Comparison of ENCODE assay signal across 8 cellular contexts in the genomic region with DNA sequence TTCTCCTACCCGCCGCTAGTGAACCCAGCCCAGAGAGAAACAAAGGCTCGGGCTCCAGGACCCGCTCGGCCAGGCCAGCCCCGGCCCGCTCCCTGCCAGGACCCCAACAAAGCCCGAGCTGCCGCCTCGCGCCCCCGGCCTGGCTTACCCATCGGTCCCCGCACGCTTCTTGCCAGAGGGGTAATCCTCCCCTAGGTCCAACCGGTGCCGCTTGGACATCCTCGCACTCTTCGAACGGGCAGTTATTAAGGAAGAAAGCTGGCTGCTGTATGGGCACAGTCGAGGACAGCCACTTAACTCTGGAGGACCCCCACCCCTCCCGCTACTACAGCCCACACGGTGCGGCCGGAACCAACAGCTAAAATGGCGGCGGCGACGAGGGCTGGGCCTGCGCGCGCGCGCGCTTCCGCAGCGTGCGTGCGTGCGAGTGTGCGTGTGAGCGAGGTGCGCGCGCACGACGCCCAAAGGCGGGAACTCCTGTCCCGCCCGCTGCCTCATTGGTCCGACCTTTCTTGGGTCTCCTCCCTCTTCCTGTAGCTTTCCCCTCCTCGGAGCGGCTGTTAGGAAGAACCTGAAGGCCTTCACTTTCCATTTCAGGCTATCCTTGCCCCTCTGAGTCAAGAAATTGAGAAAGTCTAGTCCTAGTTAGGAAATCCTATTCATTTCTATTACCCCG. TPM values are rescaled to one million over a fixed set of nuclear protein-coding genes. Genes with fewer than 3 reads are reported as not detected.
A peak's percentile ranks its signal among the peaks of the same experiment; 100 is the strongest.
DNase-seq lines count a peak whose midpoint lies in the region; ATAC-seq and TF ChIP-seq lines count a peak whose summit lies in the region.

TSS of gene DHX15 (minus strand) at position 380 of the 676 bp plus-strand sequence. CDS start at position 219, 161 bp downstream.

- H3K27me3 Mint-ChIP-seq in activated T-cell treated with anti-CD3 and anti-CD28 coated beads, Interleukin-2, amount 50 U/mL, for 72 hours (ENCODE audit: low read depth), result no peaks in the 10 kb centered on the region

- H3K9ac ChIP-seq in KMS-11 (peak within 1 kb of the TSS; percentile 100), muscle layer of colon (ENCODE audit: low read length) (peak within 1 kb of the TSS; percentile 81)

- H3K4me3 Mint-ChIP-seq in activated T-cell treated with anti-CD3 and anti-CD28 coated beads, Interleukin-2, amount 50 U/mL, for 72 hours, result peak within 1 kb of the TSS; percentile 92 to 99

- H3K4me1 ChIP-seq in KMS-11 (ENCODE audit: low read depth, poor library complexity, severe bottlenecking), result peaks cover 47% of the 10 kb centered on the region
- H3K4me1 ChIP-seq in Peyer's patch, result peaks cover 0 to 24% (median 2%) of the 10 kb centered on the region in 4 donors
- H3K4me1 ChIP-seq in muscle layer of colon (ENCODE audit: insufficient read depth, low read length), result peaks cover 20% of the 10 kb centered on the region

- peak within 1 kb of the TSS; percentile 58 for H2AFZ ChIP-seq in KMS-11 (ENCODE audit: low read depth)

- H3K4me3 ChIP-seq in KMS-11 (IDR thresholded peaks at IDR 0.05; ENCODE audit: insufficient read depth, low read depth, low read length), result no peak within 1 kb of the TSS
- peak within 1 kb of the TSS; percentile 83 to 99 (median 92) for H3K4me3 ChIP-seq in Peyer's patch
- peak within 1 kb of the TSS; percentile 86 to 87 for H3K4me3 ChIP-seq in muscle layer of colon (ENCODE audit: low read depth in 1 of 2, low read length in 2 of 2)

- peak in 1 of 2 donors; percentile 57 for TF ChIP-seq POLR2A in Peyer's patch (IDR thresholded peaks at IDR 0.05)

- ATAC-seq in GM21737 (IDR thresholded peaks at IDR 0.05; ENCODE audit: unreplicated experiment) (peak; percentile 88), esophagus mucosa (peak; percentile 99)
- ATAC-seq in activated T-cell treated with anti-CD3 and anti-CD28 coated beads, Interleukin-2, amount 50 U/mL, for 72 hours (replicated peaks in 1 of 2), result peak; percentile 95 to 96

- H3K9me3 ChIP-seq in Peyer's patch (peaks cover 0 to under 1% (median 0%) of the 10 kb centered on the region in 4 donors), muscle layer of colon (ENCODE audit: low read length) (no peaks in the 10 kb centered on the region)

- H4K20me1 ChIP-seq in KMS-11 (ENCODE audit: insufficient read depth), result peaks cover 28% of the 10 kb centered on the region

- peaks cover 51% of the 10 kb centered on the region for H3K4me1 Mint-ChIP-seq in activated T-cell treated with anti-CD3 and anti-CD28 coated beads, Interleukin-2, amount 50 U/mL, for 72 hours (ENCODE audit: low read depth)

- DNase-seq in DMS79 (lab: John Stamatoyannopoulos, UW) (peak; percentile 74), Peyer's patch (peak; percentile 94 to 98 (median 96))
- peak; percentile 93 to 95 for DNase-seq in activated T-cell treated with anti-CD3 and anti-CD28 coated beads, Interleukin-2, amount 50 U/mL, for 72 hours
- DNase-seq in stimulated activated CD8-positive, alpha-beta memory T cell treated with anti-CD3 and anti-CD28 coated beads, Interleukin-7, amount 100 ng/mL, for 24 hours (ENCODE audit: low read depth), result peak; percentile 81

- TF ChIP-seq CTCF in KMS-11 (conservative IDR thresholded peaks at IDR 0.05; ENCODE audit: low read depth, low read length) (no peak), Peyer's patch (IDR thresholded peaks at IDR 0.05) (peak in 2 of 6 experiments; percentile 17)

- H3K27ac Mint-ChIP-seq in activated T-cell treated with anti-CD3 and anti-CD28 coated beads, Interleukin-2, amount 50 U/mL, for 72 hours, result peak within 1 kb of the TSS; percentile 99

- no peaks in the 10 kb centered on the region for H3K36me3 ChIP-seq in KMS-11 (ENCODE audit: insufficient read depth)
- H3K36me3 ChIP-seq in Peyer's patch, result no peaks in the 10 kb centered on the region
- H3K36me3 ChIP-seq in muscle layer of colon (ENCODE audit: insufficient read depth, low read length), result no peaks in the 10 kb centered on the region

- H3K9me3 Mint-ChIP-seq in activated T-cell treated with anti-CD3 and anti-CD28 coated beads, Interleukin-2, amount 50 U/mL, for 72 hours, result no peaks in the 10 kb centered on the region

- H3K27me3 ChIP-seq in KMS-11 (ENCODE audit: insufficient read depth, low read depth) (no peaks in the 10 kb centered on the region), Peyer's patch (no peaks in the 10 kb centered on the region), muscle layer of colon (ENCODE audit: control insufficient read depth in 1 of 2, insufficient read depth in 2 of 2, low read length in 2 of 2) (no peaks in the 10 kb centered on the region)

- H3K36me3 Mint-ChIP-seq in activated T-cell treated with anti-CD3 and anti-CD28 coated beads, Interleukin-2, amount 50 U/mL, for 72 hours (ENCODE audit: insufficient read depth in 2 of 2), result peaks cover 12 to 27% of the 10 kb centered on the region in 2 donors

- peaks cover 50% of the 10 kb centered on the region for H3K79me2 ChIP-seq in KMS-11 (ENCODE audit: insufficient read depth, low read depth)

- H3K27ac ChIP-seq in KMS-11 (peak within 1 kb of the TSS; percentile 95), Peyer's patch (peak within 1 kb of the TSS; percentile 92 to 97 (median 95)), muscle layer of colon (ENCODE audit: low read depth, low read length) (peak within 1 kb of the TSS; percentile 96)

- peak within 1 kb of the TSS; percentile 84; the same call in 1 of the 2 replicates for H3K4me2 ChIP-seq in KMS-11

RNA-seq across cellular contexts. Expression of gene DHX15, which starts in this region (rescaled TPM):
- total RNA-seq in Peyer's patch (100 to 1,000 TPM; 125 to 314 (median 146) TPM), esophagus mucosa (68.1 TPM)
- 100 to 1,000 TPM; 145 to 150 TPM for total RNA-seq in activated T-cell treated with anti-CD3 and anti-CD28 coated beads, Interleukin-2, amount 50 U/mL, for 72 hours
